In genomic region chr1:156673387-156674121, GRCh38 we compare ENCODE assay signal across 1 cellular context.
TF ChIP-seq lines count a peak whose summit lies in the region.

No MANE protein-coding gene starts in this region.

TF ChIP-seq in PFSK-1, 5 proteins besides CTCF, POLR2A, EP300 and RAD21 (continued from another document):
- TF ChIP-seq REST (IDR thresholded peaks at IDR 0.05; ENCODE audit: insufficient read depth in 1 of 2, low read depth in 2 of 2, low read length in 2 of 2), result no peak
